14 cellular contexts compared by ENCODE assay signal in genomic region chr2:55421326-55421725, GRCh38. TPM values are rescaled to one million over a fixed set of nuclear protein-coding genes. Genes with fewer than 3 reads are reported as not detected.
DNase-seq lines count a peak whose midpoint lies in the region; ATAC-seq, FAIRE-seq and TF ChIP-seq lines count a peak whose summit lies in the region.
"Had no signal": no experiment of that assay in that cellular context is flagged by ENCODE, and none has a peak within 500 bp of the region (broad histone marks: within the 10 kb centered on the region; RNA-seq: fewer than 3 reads in every experiment).

No MANE protein-coding gene starts in this region.

- peaks cover 42% of the 10 kb centered on the region for H3K27me3 Mint-ChIP-seq in activated CD4-positive, alpha-beta T cell treated with anti-CD3 and anti-CD28 coated beads, Interleukin-2, amount 10 ng/mL, durations not matched to agents 24 days and 14 days
- no peaks in the 10 kb centered on the region for H3K27me3 Mint-ChIP-seq in astrocyte (ENCODE audit: low read depth, unreplicated experiment)
- H3K27me3 Mint-ChIP-seq in neural progenitor cell (ENCODE audit: insufficient read depth, low read depth), result peaks cover 6% of the 10 kb centered on the region

- H3K4me2 ChIP-seq in MM.1S (ENCODE audit: low read depth, low read length) (peak overlapping the region; percentile 78; the same call in 1 of the 2 replicates), astrocyte (ENCODE audit: low read length) (no peak overlapping the region), neural progenitor cell (no peak overlapping the region)

- H3K9me2 ChIP-seq in MM.1S (replicated peaks; ENCODE audit: insufficient read depth, low read length), result no peaks in the 10 kb centered on the region

- H3K9ac ChIP-seq in MM.1S (ENCODE audit: low read length) (no peak overlapping the region), astrocyte (ENCODE audit: low read length) (no peak overlapping the region), neural progenitor cell (no peak overlapping the region)

- no peak for FAIRE-seq in astrocyte (lab: Jason Lieb, UNC)
- FAIRE-seq: A549 had no signal

- H2AFZ ChIP-seq in MM.1S (ENCODE audit: low read length) (no peak overlapping the region), astrocyte (ENCODE audit: low read depth, low read length) (no peak overlapping the region), neural progenitor cell (replicated peaks) (no peak overlapping the region)

- ATAC-seq in GM21786 (IDR thresholded peaks at IDR 0.05; ENCODE audit: unreplicated experiment), result no peak
- ATAC-seq: A549 had no signal

- peak overlapping the region; percentile 63 for H3K4me3 Mint-ChIP-seq in activated CD4-positive, alpha-beta T cell treated with anti-CD3 and anti-CD28 coated beads, Interleukin-2, amount 10 ng/mL, durations not matched to agents 24 days and 14 days
- H3K4me3 Mint-ChIP-seq in astrocyte (ENCODE audit: unreplicated experiment) (peak overlapping the region; percentile 41), neural progenitor cell (peak overlapping the region; percentile 66)

- no peak overlapping the region for H3K27ac Mint-ChIP-seq in activated CD4-positive, alpha-beta T cell treated with anti-CD3 and anti-CD28 coated beads, Interleukin-2, amount 10 ng/mL, durations not matched to agents 24 days and 14 days
- H3K27ac Mint-ChIP-seq in astrocyte (ENCODE audit: unreplicated experiment), result no peak overlapping the region
- H3K27ac Mint-ChIP-seq in neural progenitor cell, result no peak overlapping the region

- H3K9me3 ChIP-seq in MM.1S (replicated peaks; ENCODE audit: insufficient read depth, low read length) (no peaks in the 10 kb centered on the region), astrocyte (ENCODE audit: insufficient read depth, low read depth, low read length) (no peaks in the 10 kb centered on the region), neural progenitor cell (ENCODE audit: low read depth) (no peaks in the 10 kb centered on the region)
- H3K9me3 ChIP-seq: A549, thyroid gland had no signal

- H3K36me3 Mint-ChIP-seq in activated CD4-positive, alpha-beta T cell treated with anti-CD3 and anti-CD28 coated beads, Interleukin-2, amount 10 ng/mL, durations not matched to agents 24 days and 14 days (ENCODE audit: low read depth), result no peaks in the 10 kb centered on the region
- no peaks in the 10 kb centered on the region for H3K36me3 Mint-ChIP-seq in astrocyte (ENCODE audit: low read depth, unreplicated experiment)
- no peaks in the 10 kb centered on the region for H3K36me3 Mint-ChIP-seq in neural progenitor cell

- no peaks in the 10 kb centered on the region for H3K9me3 Mint-ChIP-seq in activated CD4-positive, alpha-beta T cell treated with anti-CD3 and anti-CD28 coated beads, Interleukin-2, amount 10 ng/mL, durations not matched to agents 24 days and 14 days
- H3K9me3 Mint-ChIP-seq in astrocyte (ENCODE audit: unreplicated experiment) (no peaks in the 10 kb centered on the region), neural progenitor cell (no peaks in the 10 kb centered on the region)

- intact Hi-C loops in activated CD4-positive, alpha-beta T cell treated with anti-CD3 and anti-CD28 coated beads, Interleukin-2, amount 10 ng/mL, durations not matched to agents 24 days and 14 days (cut with micrococcal nuclease), result loop anchor here (5.0 kb wide), 3 partner anchors 96 to 699 kb away; partner anchors contain the start of genes CFAP36, EML6 and RTN4

- H3K27ac ChIP-seq in MM.1S (ENCODE audit: low read length) (no peak overlapping the region), astrocyte (ENCODE audit: low read depth, low read length) (no peak overlapping the region), neural progenitor cell (no peak overlapping the region)
- H3K27ac ChIP-seq: thyroid gland had no signal

- H3K4me1 ChIP-seq in MM.1S (ENCODE audit: low read length), result peaks cover 15% of the 10 kb centered on the region
- H3K4me1 ChIP-seq in astrocyte (ENCODE audit: insufficient read depth, low read length), result peaks cover 11% of the 10 kb centered on the region
- H3K4me1 ChIP-seq in neural progenitor cell, result peaks cover 16% of the 10 kb centered on the region

- H3K4me1 Mint-ChIP-seq in activated CD4-positive, alpha-beta T cell treated with anti-CD3 and anti-CD28 coated beads, Interleukin-2, amount 10 ng/mL, durations not matched to agents 24 days and 14 days, result peaks cover 17% of the 10 kb centered on the region
- peaks cover 6% of the 10 kb centered on the region for H3K4me1 Mint-ChIP-seq in astrocyte (ENCODE audit: low read depth, unreplicated experiment)
- H3K4me1 Mint-ChIP-seq in neural progenitor cell, result peaks cover 16% of the 10 kb centered on the region

- H3K4me3 ChIP-seq in MM.1S (ENCODE audit: low read length), result 0 out of 2 replicates have a peak overlapping the region, but pooled peaks have one; percentile 75
- no peak overlapping the region for H3K4me3 ChIP-seq in astrocyte (ENCODE audit: insufficient read depth, low read depth, low read length)
- no peak overlapping the region for H3K4me3 ChIP-seq in neural progenitor cell
- H3K4me3 ChIP-seq: thyroid gland had no signal

- H3K27me3 ChIP-seq in MM.1S (replicated peaks; ENCODE audit: insufficient read depth, low read length), result peaks cover 30% of the 10 kb centered on the region
- H3K27me3 ChIP-seq in astrocyte (ENCODE audit: insufficient read depth, low read length), result no peaks in the 10 kb centered on the region
- H3K27me3 ChIP-seq in neural progenitor cell, result no peaks in the 10 kb centered on the region
- H3K27me3 ChIP-seq: thyroid gland had no signal

- H3K36me3 ChIP-seq in MM.1S (replicated peaks; ENCODE audit: insufficient read depth, low read length) (no peaks in the 10 kb centered on the region), astrocyte (ENCODE audit: insufficient read depth, low read length) (no peaks in the 10 kb centered on the region), neural progenitor cell (no peaks in the 10 kb centered on the region)
- H3K36me3 ChIP-seq: thyroid gland had no signal

- H4K20me1 ChIP-seq in MM.1S (ENCODE audit: insufficient read depth, low read length) (no peaks in the 10 kb centered on the region), astrocyte (ENCODE audit: insufficient read depth, low read length) (no peaks in the 10 kb centered on the region), neural progenitor cell (ENCODE audit: low read depth) (no peaks in the 10 kb centered on the region)

- no peak for DNase-seq in activated CD4-positive, alpha-beta T cell treated with anti-CD3 and anti-CD28 coated beads, Interleukin-2, amount 10 ng/mL, durations not matched to agents 24 days and 14 days
- no peak for DNase-seq in activated CD4-positive, alpha-beta T cell treated with anti-CD3 and anti-CD28 coated beads for 48 hours
- DNase-seq in MM.1S (no peak), astrocyte (ENCODE audit: low read depth) (no peak), neural progenitor cell (ENCODE audit: low spot score) (no peak), NCI-H2196 (lab: John Stamatoyannopoulos, UW; ENCODE audit: unreplicated experiment) (no peak), islet precursor cell (no peak)
- DNase-seq: amniotic stem cell, DMS153, NCI-H1092 treated with DMSO at 0.1 percent for 48 hours, NCI-H345, thyroid gland had no signal

- peaks cover 21% of the 10 kb centered on the region for H3F3A ChIP-seq in MM.1S (ENCODE audit: insufficient read depth, low read length)
- peaks cover 9% of the 10 kb centered on the region for H3F3A ChIP-seq in neural progenitor cell (ENCODE audit: low read depth)

- no peak for TF ChIP-seq CTCF in MM.1S (IDR thresholded peaks at IDR 0.05; ENCODE audit: low read length)
- no peak for TF ChIP-seq CTCF in astrocyte (IDR thresholded peaks at IDR 0.05; ENCODE audit: insufficient read depth, low read depth, low read length)
- TF ChIP-seq CTCF in neural progenitor cell (IDR thresholded peaks at IDR 0.05), result no peak

- no peaks in the 10 kb centered on the region for H3K79me2 ChIP-seq in MM.1S (ENCODE audit: low read length)
- H3K79me2 ChIP-seq in astrocyte (ENCODE audit: insufficient read depth, low read length), result peaks cover 30% of the 10 kb centered on the region
- peaks cover 29% of the 10 kb centered on the region for H3K79me2 ChIP-seq in neural progenitor cell (ENCODE audit: low read depth)

RNA-seq across cellular contexts. Expression of gene CCDC88A, which starts 1.7 kb away (rescaled TPM):
- 9.5 and 9.8 TPM in 2 replicates for total RNA-seq in activated CD4-positive, alpha-beta T cell treated with anti-CD3 and anti-CD28 coated beads, Interleukin-2, amount 10 ng/mL, durations not matched to agents 24 days and 14 days
- 66.7 and 74.6 TPM in 2 replicates for total RNA-seq in astrocyte
- total RNA-seq in neural progenitor cell (ENCODE audit: low replicate concordance), result 123 and 182 TPM in 2 replicates
